15 cellular contexts compared by ENCODE assay signal in the genomic region with DNA sequence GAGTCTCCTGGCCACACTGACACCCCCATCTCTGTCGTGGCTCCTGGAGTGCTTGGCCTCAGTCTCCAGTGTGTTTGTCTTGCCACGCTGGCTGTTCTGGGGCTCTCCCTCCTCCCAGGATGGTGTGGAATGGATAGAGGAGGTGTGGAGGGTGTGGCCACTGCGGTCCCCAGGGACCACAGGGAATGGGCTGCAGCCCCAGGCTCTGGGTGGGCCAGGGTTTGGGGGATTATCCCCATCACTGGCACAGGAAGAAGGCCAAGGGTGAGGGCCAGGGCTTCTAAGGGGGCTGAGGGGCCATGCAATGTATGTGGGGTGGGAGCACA. TPM values are rescaled to one million over a fixed set of nuclear protein-coding genes. Genes with fewer than 3 reads are reported as not detected.
DNase-seq lines count a peak whose midpoint lies in the region; ATAC-seq, FAIRE-seq and TF ChIP-seq lines count a peak whose summit lies in the region.
"Had no signal": no experiment of that assay in that cellular context is flagged by ENCODE, and none has a peak within 500 bp of the region (broad histone marks: within the 10 kb centered on the region; RNA-seq: fewer than 3 reads in every experiment).

No MANE protein-coding gene starts in this region.

- in situ Hi-C loops in K562 (cut with MboI), result no loop called here

- TF ChIP-seq CTCF in Calu3 (IDR thresholded peaks at IDR 0.05; ENCODE audit: unreplicated experiment), result no peak
- TF ChIP-seq CTCF in K562 (IDR thresholded peaks at IDR 0.05 in 2 of 3, conservative IDR thresholded peaks at IDR 0.05 in 1 of 3; ENCODE audit: insufficient read depth in 2 of 3, low read depth in 1 of 3, low read length in 3 of 3), result 0 out of 6 replicates have a peak, but pooled peaks of 1 of the 3 experiments have one; percentile 8
- TF ChIP-seq CTCF in neural crest cell (conservative IDR thresholded peaks at IDR 0.05), result no peak
- TF ChIP-seq CTCF in hepatocyte (IDR thresholded peaks at IDR 0.05; ENCODE audit: poor library complexity), result no peak

- H4K20me1 ChIP-seq in K562 (replicated peaks; ENCODE audit: control insufficient read depth, insufficient read depth, low read length) (peaks cover 68% of the 10 kb centered on the region), hepatocyte (ENCODE audit: insufficient read depth, poor library complexity, severe bottlenecking) (no peaks in the 10 kb centered on the region)

- H3K4me2 ChIP-seq in K562 (ENCODE audit: insufficient read depth, low read length) (no peak overlapping the region), hepatocyte (no peak overlapping the region)

- H3K36me3 ChIP-seq in K562 (ENCODE audit: control insufficient read depth, insufficient read depth, low read length) (no peaks in the 10 kb centered on the region), hepatocyte (replicated peaks; ENCODE audit: insufficient read depth, low read depth) (no peaks in the 10 kb centered on the region)

- no peaks in the 10 kb centered on the region for H3K79me2 ChIP-seq in K562 (ENCODE audit: control insufficient read depth, insufficient read depth, low read length)
- H3K79me2 ChIP-seq in hepatocyte, result no peaks in the 10 kb centered on the region

- peaks cover 36 to 92% of the 10 kb centered on the region in 2 experiments for H3K27me3 ChIP-seq in K562 (ENCODE audit: control insufficient read depth in 2 of 2, insufficient read depth in 2 of 2, low read length in 2 of 2)
- no peaks in the 10 kb centered on the region for H3K27me3 ChIP-seq in hepatocyte

- no peak for FAIRE-seq in K562 (lab: Jason Lieb, UNC)
- FAIRE-seq: G401.6, GM12891, HTR-8/SVneo had no signal

- H2AFZ ChIP-seq in K562 (ENCODE audit: low read depth, low read length), result no peak overlapping the region
- H2AFZ ChIP-seq in hepatocyte, result no peak overlapping the region

- ATAC-seq in K562, result no peak
- no peak for ATAC-seq in HG03280 (IDR thresholded peaks at IDR 0.05; ENCODE audit: unreplicated experiment)

- CTCF ChIA-PET in Calu3 (lab: Charles Lee) (interaction anchor here (0.9 to 1.5 kb wide), 2 partner anchors 14 to 119 kb away, joined by 4 to 14 read pairs; no protein-coding TSS in a partner anchor), K562 (lab: Yijun Ruan, JAX; ENCODE audit: low intra/inter-chr PET ratio) (no interaction called here)

- no peaks in the 10 kb centered on the region for H3K9me2 ChIP-seq in hepatocyte (replicated peaks; ENCODE audit: insufficient read depth)

- no peaks in the 10 kb centered on the region for H3K9me3 ChIP-seq in K562 (replicated peaks; ENCODE audit: control insufficient read depth, insufficient read depth, low read depth, low read length)
- no peaks in the 10 kb centered on the region for H3K9me3 ChIP-seq in hepatocyte (ENCODE audit: low read depth)

- BruUV-seq in Calu3 (replicated peaks; lab: Mats Ljungman, UMichigan) (no TSS peak), K562 (replicated peaks; lab: Mats Ljungman, UMichigan) (no TSS peak)

- POLR2A ChIA-PET in K562 (lab: Yijun Ruan, JAX), result interaction anchor here (0.6 to 9.0 kb wide), 3 partner anchors 13 to 21 kb away, joined by 3 to 100 read pairs (median 3); no protein-coding TSS in a partner anchor

- 0% methylated on average over 3 of the region's 3 CpGs for WGBS in K562 (ENCODE audit: insufficient coverage, low coverage, missing lambda C conversion rate)
- 94% methylated on average over 3 of the region's 3 CpGs for WGBS in hepatocyte (ENCODE audit: low lambda C conversion rate, missing lambda C conversion rate)

- H3K36me3 Mint-ChIP-seq in Calu3 (ENCODE audit: insufficient read depth, unreplicated experiment), result peaks cover 9% of the 10 kb centered on the region
- H3K36me3 Mint-ChIP-seq in neural crest cell (ENCODE audit: low read depth), result peaks cover 6% of the 10 kb centered on the region

- H3K9ac ChIP-seq in K562 (ENCODE audit: insufficient read depth in 1 of 2, low read depth in 2 of 2, low read length in 2 of 2), result peak overlapping the region in 1 of 2 experiments; percentile 14; a peak in 1 of 4 replicates

- peaks cover 51% of the 10 kb centered on the region for H3K4me1 Mint-ChIP-seq in Calu3 (ENCODE audit: low read depth, unreplicated experiment)
- peaks cover 20% of the 10 kb centered on the region for H3K4me1 Mint-ChIP-seq in neural crest cell

- intact Hi-C loops in Calu3 (cut with micrococcal nuclease; ENCODE audit: unreplicated experiment), result no loop called here
- intact Hi-C loops in K562 (cut with micrococcal nuclease), result no loop called here

- no peak for TF ChIP-seq EP300 in K562 (IDR thresholded peaks at IDR 0.05; ENCODE audit: low read length)

- H3K9me3 Mint-ChIP-seq in Calu3 (ENCODE audit: low read depth, unreplicated experiment), result no peaks in the 10 kb centered on the region
- H3K9me3 Mint-ChIP-seq in neural crest cell, result no peaks in the 10 kb centered on the region
- H3K9me3 Mint-ChIP-seq: CD4-positive, alpha-beta T cell had no signal

- H3K27ac ChIP-seq in K562 (ENCODE audit: extremely low read depth, low read depth, low read length), result no peak overlapping the region
- H3K27ac ChIP-seq in temporal lobe (ENCODE audit: low read depth, low read length), result peak overlapping the region; percentile 78
- H3K27ac ChIP-seq in hepatocyte, result no peak overlapping the region

- H3K27ac Mint-ChIP-seq in Calu3 (ENCODE audit: unreplicated experiment) (peak overlapping the region; percentile 34), neural crest cell (ENCODE audit: unreplicated experiment) (peak overlapping the region; percentile 12)
- H3K27ac Mint-ChIP-seq: CD4-positive, alpha-beta T cell had no signal

- no peaks in the 10 kb centered on the region for H3K27me3 Mint-ChIP-seq in Calu3 (ENCODE audit: unreplicated experiment)
- no peaks in the 10 kb centered on the region for H3K27me3 Mint-ChIP-seq in neural crest cell (ENCODE audit: low read depth)

- peaks cover 26% of the 10 kb centered on the region for H3K9me1 ChIP-seq in K562 (ENCODE audit: control insufficient read depth, insufficient read depth, low read length)

- H3K4me3 Mint-ChIP-seq in Calu3 (ENCODE audit: low read depth, unreplicated experiment) (peak overlapping the region; percentile 47), neural crest cell (no peak overlapping the region)
- H3K4me3 Mint-ChIP-seq: CD4-positive, alpha-beta T cell had no signal

- TF ChIP-seq RAD21 in K562 (CRISPR knock-in tag; conservative IDR thresholded peaks at IDR 0.05 in 1 of 2, IDR thresholded peaks at IDR 0.05 in 1 of 2), result no peak

- TF ChIP-seq POLR2A in K562 (conservative IDR thresholded peaks at IDR 0.05), result no peak

- H3K4me1 ChIP-seq in K562 (replicated peaks in 1 of 2; ENCODE audit: control insufficient read depth in 2 of 2, insufficient read depth in 2 of 2, low read length in 2 of 2), result peaks cover 0 to 7% of the 10 kb centered on the region in 2 experiments; a peak in 1 of 5 replicates
- H3K4me1 ChIP-seq in hepatocyte (ENCODE audit: insufficient read depth), result peaks cover 6% of the 10 kb centered on the region

- DNase-seq in Calu3 (no peak), K562 (ENCODE audit: extremely low read depth in 1 of 4, low spot score in 3 of 4) (peak in 1 of 4 experiments; percentile 55), neural crest cell (ENCODE audit: low read depth, low spot score) (no peak), hepatocyte (ENCODE audit: low spot score) (no peak)
- DNase-seq in activated CD8-positive, alpha-beta memory T cell treated with anti-CD3 and anti-CD28 coated beads, Interleukin-2, amount 50 U/mL, for 48 hours, result no peak
- DNase-seq: CD4-positive, alpha-beta T cell; DMS79; EL; HCEC 1CT; Karpas-422 had no signal

- no peak overlapping the region for H3K4me3 ChIP-seq in K562
- no peak overlapping the region for H3K4me3 ChIP-seq in hepatocyte

TF ChIP-seq in K562, 482 proteins besides CTCF, POLR2A, EP300 and RAD21 (continues in another document):
- TF ChIP-seq, protein P1, sequence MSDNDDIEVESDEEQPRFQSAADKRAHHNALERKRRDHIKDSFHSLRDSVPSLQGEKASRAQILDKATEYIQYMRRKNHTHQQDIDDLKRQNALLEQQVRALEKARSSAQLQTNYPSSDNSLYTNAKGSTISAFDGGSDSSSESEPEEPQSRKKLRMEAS (CRISPR knock-in tag; IDR thresholded peaks at IDR 0.05), result no peak
- TF ChIP-seq KDM2B (CRISPR knock-in tag; IDR thresholded peaks at IDR 0.05) (peak; percentile 77; the same call in 1 of the 2 replicates), PHF8 (IDR thresholded peaks at IDR 0.05; ENCODE audit: borderline replicate concordance, low read length) (no peak), SIX5 (IDR thresholded peaks at IDR 0.05; ENCODE audit: borderline replicate concordance in 1 of 2, insufficient read depth in 1 of 2, low read depth in 1 of 2, low read length in 2 of 2) (0 out of 4 replicates have a peak, but pooled peaks of 1 of the 2 experiments have one; percentile 0), FOXM1 (IDR thresholded peaks at IDR 0.05; ENCODE audit: low read depth) (no peak), FOXM1 (CRISPR knock-in tag; IDR thresholded peaks at IDR 0.05; ENCODE audit: low read depth) (no peak), ZNF445 (CRISPR knock-in tag; IDR thresholded peaks at IDR 0.05; ENCODE audit: low read depth) (no peak)

RNA-seq across cellular contexts. Expression of gene GNAZ, which starts 8.1 kb away (rescaled TPM):
- total RNA-seq in Calu3 (2022) (6.0 and 7.3 TPM in 2 replicates), K562 (2014; rRNA removed) (0.14 and 0.24 TPM in 2 replicates), K562 (2014; rRNA removed; fragmentation: Illumina TruSeq; extraction: Trizol) (0.04 and 0.10 TPM in 2 replicates), K562 (2015; rRNA removed; fragmentation: Illumina TruSeq; extraction: Trizol) (0.04 and 0.11 TPM in 2 replicates), K562 (2021) (0.22 and 0.74 TPM in 2 replicates), neural crest cell (25.2 and 25.5 TPM in 2 replicates), temporal lobe (124 TPM), hepatocyte (4.1 and 4.5 TPM in 2 replicates)
- total RNA-seq in K562 (2011; cell fraction: chromatin; rRNA removed; ENCODE audit: low replicate concordance), result 0.79 and 1.2 TPM in 2 replicates
- total RNA-seq in K562 (2011; cell fraction: nucleolus; rRNA removed), result 0.50 and 0.79 TPM in 2 replicates
- total RNA-seq in K562 (2011; cell fraction: nucleoplasm; rRNA removed), result 0.29 and 0.46 TPM in 2 replicates
- polyA plus RNA-seq in K562 (2011; rRNA removed) (0.13 and 0.22 TPM in 2 replicates), K562 (2014; fragmentation: Illumina TruSeq; extraction: Trizol) (0.12 and 0.13 TPM in 2 replicates), K562 (2014; fragmentation: Nextera tagmentation; extraction: Ambion mirVana) (not detected), K562 (2014; rRNA removed) (0.18 TPM in 1 of 2 replicates, not detected in the other), hepatocyte (3.4 and 5.1 TPM in 2 replicates)
- 0.15 and 0.31 TPM in 2 replicates for polyA plus RNA-seq in K562 (2011; cell fraction: cytosol; rRNA removed)
- polyA plus RNA-seq in K562 (2011; cell fraction: nucleus; rRNA removed), result 0.35 and 0.60 TPM in 2 replicates
- 0.14 and 0.26 TPM in 2 replicates for polyA plus RNA-seq in K562 (2012)
- 0.21 and 0.32 TPM in 2 replicates for polyA minus RNA-seq in K562 (2011; rRNA and poly(A)+ RNA removed)
- polyA minus RNA-seq in K562 (2011; cell fraction: cytosol; rRNA and poly(A)+ RNA removed), result 0.57 TPM in 1 of 2 replicates, not detected in the other
- 0.40 and 0.67 TPM in 2 replicates for polyA minus RNA-seq in K562 (2011; cell fraction: nucleus; rRNA and poly(A)+ RNA removed)
